11 cellular contexts compared by ENCODE assay signal in genomic region chr10:48633381-48634197, GRCh38. TPM values are rescaled to one million over a fixed set of nuclear protein-coding genes. Genes with fewer than 3 reads are reported as not detected.
A peak's percentile ranks its signal among the peaks of the same experiment; 100 is the strongest.
DNase-seq lines count a peak whose midpoint lies in the region; ATAC-seq and TF ChIP-seq lines count a peak whose summit lies in the region.
"Had no signal": no experiment of that assay in that cellular context is flagged by ENCODE, and none has a peak within 500 bp of the region (broad histone marks: within the 10 kb centered on the region; RNA-seq: fewer than 3 reads in every experiment).

No MANE protein-coding gene starts in this region.

- no peaks in the 10 kb centered on the region for H3K9me2 ChIP-seq in SU-DHL-6 (replicated peaks; ENCODE audit: insufficient read depth, low read length)

- H3K27ac ChIP-seq in SU-DHL-6 (ENCODE audit: low read depth, low read length) (no peak overlapping the region), vagina (no peak overlapping the region)

- no peaks in the 10 kb centered on the region for H3K9me3 ChIP-seq in SU-DHL-6 (ENCODE audit: insufficient read depth, low read length)
- H3K9me3 ChIP-seq in vagina, result no peaks in the 10 kb centered on the region

- H3K27me3 Mint-ChIP-seq in activated T-cell treated with anti-CD3 and anti-CD28 coated beads, Interleukin-2, amount 50 U/mL, for 72 hours (ENCODE audit: low read depth), result peaks cover 30% of the 10 kb centered on the region
- peaks cover 5% of the 10 kb centered on the region for H3K27me3 Mint-ChIP-seq in activated T-helper 1 cell treated with anti-CD3 and anti-CD28 coated beads, Interleukin-12 subunit alpha, Interleukin-12 subunit beta, Interleukin-2, Interleukin-4 antibody, amounts not matched to agents 30 ng/mL and 10 ng/mL and 1 ng/mL, durations not matched to agents 14 hours and 24 hours and 36 hours (ENCODE audit: insufficient read depth)

- H3K27me3 ChIP-seq in SU-DHL-6 (ENCODE audit: low read length), result no peaks in the 10 kb centered on the region
- no peaks in the 10 kb centered on the region for H3K27me3 ChIP-seq in vagina

- H3K27ac Mint-ChIP-seq in activated T-cell treated with anti-CD3 and anti-CD28 coated beads, Interleukin-2, amount 50 U/mL, for 72 hours, result no peak overlapping the region
- H3K27ac Mint-ChIP-seq in activated T-helper 1 cell treated with anti-CD3 and anti-CD28 coated beads, Interleukin-12 subunit alpha, Interleukin-12 subunit beta, Interleukin-2, Interleukin-4 antibody, amounts not matched to agents 30 ng/mL and 10 ng/mL and 1 ng/mL, durations not matched to agents 14 hours and 24 hours and 36 hours, result no peak overlapping the region

- H3K4me2 ChIP-seq in SU-DHL-6 (ENCODE audit: low read depth, low read length, poor library complexity, severe bottlenecking), result peak overlapping the region; percentile 20

- H3K36me3 ChIP-seq in SU-DHL-6 (ENCODE audit: low read length), result no peaks in the 10 kb centered on the region
- no peaks in the 10 kb centered on the region for H3K36me3 ChIP-seq in vagina

- TF ChIP-seq CTCF in SU-DHL-6 (IDR thresholded peaks at IDR 0.05; ENCODE audit: insufficient read depth, low read length, poor library complexity, severe bottlenecking) (no peak), vagina (IDR thresholded peaks at IDR 0.05) (no peak)

- H3K79me2 ChIP-seq in SU-DHL-6 (ENCODE audit: insufficient read depth, low read length), result no peaks in the 10 kb centered on the region

- no peaks in the 10 kb centered on the region for H3F3A ChIP-seq in SU-DHL-6 (ENCODE audit: insufficient read depth)

- ATAC-seq in activated T-cell treated with anti-CD3 and anti-CD28 coated beads, Interleukin-2, amount 50 U/mL, for 72 hours (replicated peaks in 1 of 2), result no peak
- peak; percentile 14 for ATAC-seq in HG02884 (IDR thresholded peaks at IDR 0.05; ENCODE audit: unreplicated experiment)
- ATAC-seq: Panc1 had no signal

- H3K9ac ChIP-seq in SU-DHL-6 (ENCODE audit: low read length), result no peak overlapping the region

- no peaks in the 10 kb centered on the region for H4K20me1 ChIP-seq in SU-DHL-6 (ENCODE audit: low read depth, low read length)

- H2AFZ ChIP-seq in SU-DHL-6 (ENCODE audit: low read depth, low read length, severe bottlenecking), result no peak overlapping the region

- intact Hi-C loops in vagina (cut with DNase I), result no loop called here
- intact Hi-C loops in activated T-helper 1 cell treated with anti-CD3 and anti-CD28 coated beads, Interleukin-12 subunit alpha, Interleukin-12 subunit beta, Interleukin-2, Interleukin-4 antibody, amounts not matched to agents 30 ng/mL and 10 ng/mL and 1 ng/mL, durations not matched to agents 14 hours and 24 hours and 36 hours (cut with micrococcal nuclease), result loop anchor here (5.0 kb wide), 1 partner anchor 1874 kb away; no protein-coding TSS in a partner anchor

- H3K4me3 ChIP-seq in SU-DHL-6 (ENCODE audit: insufficient read depth, low read length, poor library complexity, severe bottlenecking), result no peak overlapping the region
- H3K4me3 ChIP-seq in vagina, result no peak overlapping the region

- peaks cover 3 to 4% of the 10 kb centered on the region in 2 donors for H3K9me3 Mint-ChIP-seq in activated T-cell treated with anti-CD3 and anti-CD28 coated beads, Interleukin-2, amount 50 U/mL, for 72 hours
- H3K9me3 Mint-ChIP-seq in activated T-helper 1 cell treated with anti-CD3 and anti-CD28 coated beads, Interleukin-12 subunit alpha, Interleukin-12 subunit beta, Interleukin-2, Interleukin-4 antibody, amounts not matched to agents 30 ng/mL and 10 ng/mL and 1 ng/mL, durations not matched to agents 14 hours and 24 hours and 36 hours, result no peaks in the 10 kb centered on the region

- TF ChIP-seq POLR2A in vagina (IDR thresholded peaks at IDR 0.05), result no peak

- H3K4me3 Mint-ChIP-seq in activated T-cell treated with anti-CD3 and anti-CD28 coated beads, Interleukin-2, amount 50 U/mL, for 72 hours, result peak overlapping the region; percentile 17 to 43
- no peak overlapping the region for H3K4me3 Mint-ChIP-seq in activated T-helper 1 cell treated with anti-CD3 and anti-CD28 coated beads, Interleukin-12 subunit alpha, Interleukin-12 subunit beta, Interleukin-2, Interleukin-4 antibody, amounts not matched to agents 30 ng/mL and 10 ng/mL and 1 ng/mL, durations not matched to agents 14 hours and 24 hours and 36 hours

- H3K4me1 Mint-ChIP-seq in activated T-cell treated with anti-CD3 and anti-CD28 coated beads, Interleukin-2, amount 50 U/mL, for 72 hours (ENCODE audit: low read depth), result peaks cover 16% of the 10 kb centered on the region
- peaks cover 20% of the 10 kb centered on the region for H3K4me1 Mint-ChIP-seq in activated T-helper 1 cell treated with anti-CD3 and anti-CD28 coated beads, Interleukin-12 subunit alpha, Interleukin-12 subunit beta, Interleukin-2, Interleukin-4 antibody, amounts not matched to agents 30 ng/mL and 10 ng/mL and 1 ng/mL, durations not matched to agents 14 hours and 24 hours and 36 hours (ENCODE audit: low read depth)

- no peaks in the 10 kb centered on the region for H3K36me3 Mint-ChIP-seq in activated T-cell treated with anti-CD3 and anti-CD28 coated beads, Interleukin-2, amount 50 U/mL, for 72 hours (ENCODE audit: insufficient read depth in 2 of 2)
- H3K36me3 Mint-ChIP-seq in activated T-helper 1 cell treated with anti-CD3 and anti-CD28 coated beads, Interleukin-12 subunit alpha, Interleukin-12 subunit beta, Interleukin-2, Interleukin-4 antibody, amounts not matched to agents 30 ng/mL and 10 ng/mL and 1 ng/mL, durations not matched to agents 14 hours and 24 hours and 36 hours (ENCODE audit: low read depth), result no peaks in the 10 kb centered on the region

- no peak for DNase-seq in activated T-cell treated with anti-CD3 and anti-CD28 coated beads, Interleukin-2, amount 50 U/mL, for 72 hours
- no peak for DNase-seq in activated T-cell treated with anti-CD3 and anti-CD28 coated beads, Interleukin-2, amount 50 U/mL, for 48 hours
- DNase-seq in vagina (ENCODE audit: extremely low spot score in 2 of 2) (peak; percentile 47 to 67), NAMALWA (ENCODE audit: low spot score) (no peak)
- DNase-seq in stimulated activated CD4-positive, alpha-beta T cell treated with anti-CD3 and anti-CD28 coated beads, Interleukin-2, amount 100 ng/mL, for 24 hours, result no peak
- no peak for DNase-seq in activated T-helper 1 cell treated with anti-CD3 and anti-CD28 coated beads, Interleukin-12 subunit alpha, Interleukin-12 subunit beta, Interleukin-2, Interleukin-4 antibody, amounts not matched to agents 30 ng/mL and 10 ng/mL and 1 ng/mL, durations not matched to agents 14 hours and 24 hours and 36 hours (ENCODE audit: low spot score)
- DNase-seq: activated CD4-positive, CD25-positive, alpha-beta regulatory T cell treated with anti-CD3 and anti-CD28 coated beads, Interleukin-2, amount 50 U/mL, for 72 hours; foreskin melanocyte had no signal

- no peaks in the 10 kb centered on the region for H3K4me1 ChIP-seq in vagina

RNA-seq across cellular contexts. Expression of gene ARHGAP22, which starts 28.7 kb away (rescaled TPM):
- total RNA-seq in activated T-cell treated with anti-CD3 and anti-CD28 coated beads, Interleukin-2, amount 50 U/mL, for 72 hours, result not detected
- 3.2 TPM for total RNA-seq in vagina
- total RNA-seq in activated T-helper 1 cell treated with anti-CD3 and anti-CD28 coated beads, Interleukin-12 subunit alpha, Interleukin-12 subunit beta, Interleukin-2, Interleukin-4 antibody, amounts not matched to agents 30 ng/mL and 10 ng/mL and 1 ng/mL, durations not matched to agents 14 hours and 24 hours and 36 hours, result 0.66 and 1.2 TPM in 2 replicates

RNA-seq across cellular contexts. Expression of gene WDFY4, which starts 51.1 kb away (rescaled TPM):
- total RNA-seq in activated T-cell treated with anti-CD3 and anti-CD28 coated beads, Interleukin-2, amount 50 U/mL, for 72 hours, result 1 to 10 TPM in 1 of 2 donors, under 1 TPM in 1; 0.58 to 1.7 TPM
- total RNA-seq in vagina, result 6.4 TPM
- total RNA-seq in activated T-helper 1 cell treated with anti-CD3 and anti-CD28 coated beads, Interleukin-12 subunit alpha, Interleukin-12 subunit beta, Interleukin-2, Interleukin-4 antibody, amounts not matched to agents 30 ng/mL and 10 ng/mL and 1 ng/mL, durations not matched to agents 14 hours and 24 hours and 36 hours, result 0.08 TPM in 1 of 2 replicates, not detected in the other

Comparison
In these comparisons a context has a peak if more than half of its experiments do, and no peak if none do; other contexts are left out.
1. DNase-seq: peak in vagina (2 of 2); none in activated T-cell treated with anti-CD3 and anti-CD28 coated beads, Interleukin-2, amount 50 U/mL, for 72 hours (0 of 2), activated T-cell treated with anti-CD3 and anti-CD28 coated beads, Interleukin-2, amount 50 U/mL, for 48 hours (0 of 2), NAMALWA (single experiment), stimulated activated CD4-positive, alpha-beta T cell treated with anti-CD3 and anti-CD28 coated beads, Interleukin-2, amount 100 ng/mL, for 24 hours (0 of 2) and activated T-helper 1 cell treated with anti-CD3 and anti-CD28 coated beads, Interleukin-12 subunit alpha, Interleukin-12 subunit beta, Interleukin-2, Interleukin-4 antibody, amounts not matched to agents 30 ng/mL and 10 ng/mL and 1 ng/mL, durations not matched to agents 14 hours and 24 hours and 36 hours (single experiment).